ENCODE assay signal across 33 cellular contexts in genomic region chr2:47594656-47595055, GRCh38. TPM values are rescaled to one million over a fixed set of nuclear protein-coding genes. Genes with fewer than 3 reads are reported as not detected.
"Had no signal": no experiment of that assay in that cellular context is flagged by ENCODE, and none has a peak within 500 bp of the region (broad histone marks: within the 10 kb centered on the region; RNA-seq: fewer than 3 reads in every experiment).

No MANE protein-coding gene starts in this region.

- H3K9me3 ChIP-seq: ovary, psoas muscle, right lobe of liver, suprapubic skin, testis, tibial artery, transverse colon, upper lobe of right lung, uterus had no signal

- H3K4me2 ChIP-seq: neural progenitor cell, smooth muscle cell had no signal

- H3K36me3 ChIP-seq: neural progenitor cell, ovary, right lobe of liver, sigmoid colon, spleen, suprapubic skin, tibial artery, transverse colon, upper lobe of right lung, uterus had no signal

- ATAC-seq: naive thymus-derived CD8-positive, alpha-beta T cell; natural killer cell treated with Interleukin-12 subunit alpha and Interleukin-12 subunit beta and Interleukin-15 and Interleukin-18, amount 100 ng/mL, for 72 hours; psoas muscle; right cardiac atrium; stimulated activated memory B cell treated with anti-CD40 and anti-IgM and Interleukin-4, amounts not matched to agents 10 μg/mL and 1 μg/mL and 100 μg/mL, for 72 hours; stimulated activated naive CD8-positive, alpha-beta T cell treated with anti-CD3 and anti-CD28 coated beads, Interleukin-15, amount 100 ng/mL, for 72 hours; stimulated activated naive CD8-positive, alpha-beta T cell treated with anti-CD3 and anti-CD28 coated beads, Interleukin-15, Interleukin-2, amounts not matched to agents 100 U/mL and 50 U/mL, for 24 hours; upper lobe of right lung had no signal

- H2AFZ ChIP-seq: parathyroid adenoma had no signal

- H3K27me3 ChIP-seq: neural progenitor cell, ovary, right lobe of liver, sigmoid colon, spleen, suprapubic skin, testis, tibial artery, transverse colon, upper lobe of right lung, uterus had no signal

- H3K4me3 ChIP-seq: neural progenitor cell, ovary, psoas muscle, right lobe of liver, sigmoid colon, skin epidermis, smooth muscle cell, spleen, suprapubic skin, testis, tibial artery, transverse colon, upper lobe of right lung, uterus had no signal

- DNase-seq: naive thymus-derived CD8-positive, alpha-beta T cell; nephron progenitor cell; occipital lobe; ovary; posterior cingulate gyrus; psoas muscle; right cardiac atrium; right lobe of liver; sigmoid colon; spleen; stimulated activated CD4-positive, alpha-beta T cell treated with anti-CD3 and anti-CD28 coated beads, Interleukin-12 subunit alpha, Interleukin-12 subunit beta, amount 100 ng/mL, for 4 hours; stimulated activated CD4-positive, alpha-beta T cell treated with anti-CD3 and anti-CD28 coated beads, Interleukin-1b, Interleukin-23, amount 100 ng/mL, for 48 hours; stimulated activated CD4-positive, alpha-beta T cell treated with anti-CD3 and anti-CD28 coated beads, Interleukin-4, amount 100 ng/mL, for 1 hour; stimulated activated CD4-positive, alpha-beta T cell treated with anti-CD3 and anti-CD28 coated beads, Interleukin-4, amount 100 ng/mL, for 4 hours; stimulated activated CD8-positive, alpha-beta memory T cell treated with anti-CD3 and anti-CD28 coated beads, Interleukin-4, amount 100 ng/mL, for 48 hours; stimulated activated naive CD4-positive, alpha-beta T cell; stimulated activated naive CD8-positive, alpha-beta T cell treated with anti-CD3 and anti-CD28 coated beads, Interleukin-15, amount 100 ng/mL, for 72 hours; stimulated activated naive CD8-positive, alpha-beta T cell treated with anti-CD3 and anti-CD28 coated beads, Interleukin-15, Interleukin-2, amounts not matched to agents 100 U/mL and 50 U/mL, for 24 hours; substantia nigra; testis; tibial artery; transverse colon; upper lobe of right lung; uterus had no signal

- H3K79me2 ChIP-seq: parathyroid adenoma had no signal

- H3K27ac ChIP-seq: neural progenitor cell, ovary, parathyroid adenoma, psoas muscle, right lobe of liver, sigmoid colon, skin epidermis, spleen, suprapubic skin, testis, tibial artery, transverse colon, upper lobe of right lung, uterus had no signal

- H3K4me1 ChIP-seq: parathyroid adenoma, psoas muscle, right lobe of liver, sigmoid colon, spleen, suprapubic skin, testis, tibial artery, transverse colon, upper lobe of right lung, uterus had no signal

- H3K9ac ChIP-seq: neural progenitor cell, parathyroid adenoma had no signal

RNA-seq across cellular contexts. Expression of gene KCNK12, which starts 23.9 kb away (rescaled TPM):
- total RNA-seq: osteoblast, progenitor cell of endocrine pancreas, psoas muscle, right cardiac atrium, right lobe of liver, upper lobe of right lung had no signal
